21 cellular contexts compared by ENCODE assay signal in genomic region chr13:110519506-110519905, GRCh38. TPM values are rescaled to one million over a fixed set of nuclear protein-coding genes. Genes with fewer than 3 reads are reported as not detected.
DNase-seq lines count a peak whose midpoint lies in the region; ATAC-seq, FAIRE-seq and TF ChIP-seq lines count a peak whose summit lies in the region.
"Had no signal": no experiment of that assay in that cellular context is flagged by ENCODE, and none has a peak within 500 bp of the region (broad histone marks: within the 10 kb centered on the region; RNA-seq: fewer than 3 reads in every experiment).

No MANE protein-coding gene starts in this region.

- TF ChIP-seq CTCF in ascending aorta (IDR thresholded peaks at IDR 0.05) (no peak), kidney (IDR thresholded peaks at IDR 0.05; ENCODE audit: borderline replicate concordance, extremely low read depth, insufficient read depth) (no peak), thyroid gland (IDR thresholded peaks at IDR 0.05) (no peak), gastrocnemius medialis (IDR thresholded peaks at IDR 0.05 in 4 of 5, conservative IDR thresholded peaks at IDR 0.05 in 1 of 5) (no peak), OCI-LY7 (conservative IDR thresholded peaks at IDR 0.05; ENCODE audit: low read length) (no peak)

- peaks cover 0 to 18% (median 8%) of the 10 kb centered on the region in 11 experiments; a peak in 5 of 22 replicates for H3K9me3 ChIP-seq in BLaER1 treated with 17β-estradiol and CSF1 and Interleukin-3, amounts not matched to agents 10 nM and 100 nM (replicated peaks in 1 of 11)
- H3K9me3 ChIP-seq in ascending aorta (no peaks in the 10 kb centered on the region), kidney (ENCODE audit: control insufficient read depth in 1 of 2, low read length in 2 of 2) (no peaks in the 10 kb centered on the region), subcutaneous abdominal adipose tissue (ENCODE audit: control insufficient read depth in 5 of 5, low read length in 5 of 5) (no peaks in the 10 kb centered on the region), thyroid gland (no peaks in the 10 kb centered on the region), gastrocnemius medialis (no peaks in the 10 kb centered on the region), OCI-LY7 (ENCODE audit: low read length) (no peaks in the 10 kb centered on the region)

- H3K4me2 ChIP-seq in BLaER1 treated with 17β-estradiol and CSF1 and Interleukin-3, amounts not matched to agents 10 nM and 100 nM, result peak overlapping the region; percentile 90 to 100 (median 97)
- no peak overlapping the region for H3K4me2 ChIP-seq in OCI-LY7 (ENCODE audit: low read length)

- H3K9me2 ChIP-seq in OCI-LY7 (ENCODE audit: insufficient read depth, low read length), result no peaks in the 10 kb centered on the region

- no peak for ATAC-seq in gastrocnemius medialis
- ATAC-seq: CD8-positive, alpha-beta T cell had no signal

- H3K36me3 ChIP-seq in BLaER1 treated with 17β-estradiol and CSF1 and Interleukin-3, amounts not matched to agents 10 nM and 100 nM, result peaks cover 0 to 80% (median 38%) of the 10 kb centered on the region in 11 experiments; a peak in 20 of 22 replicates
- H3K36me3 ChIP-seq in ascending aorta, result peaks cover 0 to 12% of the 10 kb centered on the region in 2 donors
- H3K36me3 ChIP-seq in kidney (ENCODE audit: control insufficient read depth in 1 of 2, insufficient read depth in 2 of 2, low read length in 2 of 2), result peaks cover 13% of the 10 kb centered on the region in 2 donors
- peaks cover 0 to 40% (median 25%) of the 10 kb centered on the region in 5 donors for H3K36me3 ChIP-seq in subcutaneous abdominal adipose tissue (ENCODE audit: control insufficient read depth in 5 of 5, insufficient read depth in 5 of 5, low read length in 5 of 5)
- H3K36me3 ChIP-seq in thyroid gland, result peaks cover 7% of the 10 kb centered on the region in 2 donors
- no peaks in the 10 kb centered on the region for H3K36me3 ChIP-seq in gastrocnemius medialis
- no peaks in the 10 kb centered on the region for H3K36me3 ChIP-seq in OCI-LY7 (ENCODE audit: insufficient read depth, low read length)

- DNase-seq in ascending aorta (ENCODE audit: low spot score in 2 of 2) (no peak), kidney (peak; percentile 59), thyroid gland (no peak), NCI-H2227 treated with DMSO at 0.1 percent for 48 hours (lab: John Stamatoyannopoulos, UW) (no peak), gastrocnemius medialis (no peak), OCI-LY7 (ENCODE audit: low spot score) (no peak)
- DNase-seq: AML-193; CD8-positive, alpha-beta T cell; DND-41; GDM1; GM23248; HFFc6; NCI-H1436 treated with DMSO at 0.1 percent for 48 hours; NCI-H2081; NCI-H226; NCI-H526 treated with DMSO at 0.1 percent for 48 hours had no signal

- peak overlapping the region; percentile 76 to 90 (median 81) for H3K9ac ChIP-seq in BLaER1 treated with 17β-estradiol and CSF1 and Interleukin-3, amounts not matched to agents 10 nM and 100 nM
- H3K9ac ChIP-seq in kidney (ENCODE audit: low read length in 2 of 2) (no peak overlapping the region), subcutaneous abdominal adipose tissue (ENCODE audit: low read length in 5 of 5) (no peak overlapping the region)
- H3K9ac ChIP-seq: GM23248 had no signal

- TF ChIP-seq POLR2A in thyroid gland (IDR thresholded peaks at IDR 0.05) (no peak), gastrocnemius medialis (IDR thresholded peaks at IDR 0.05) (no peak)

- POLR2A ChIA-PET in OCI-LY7 (lab: Charles Lee), result no interaction called here

- H4K20me1 ChIP-seq in BLaER1 treated with 17β-estradiol and CSF1 and Interleukin-3, amounts not matched to agents 10 nM and 100 nM, result peaks cover 0 to 6% (median 0%) of the 10 kb centered on the region in 11 experiments; a peak in 2 of 22 replicates
- no peaks in the 10 kb centered on the region for H4K20me1 ChIP-seq in OCI-LY7 (ENCODE audit: insufficient read depth, low read length)

- in situ Hi-C loops in gastrocnemius medialis (cut with MboI; ENCODE audit: low sequenced_read_pairs in 4 of 4), result no loop called here

- CTCF ChIA-PET in OCI-LY7 (lab: Charles Lee; ENCODE audit: unreplicated experiment), result no interaction called here

- no TSS peak for BruUV-seq in OCI-LY7 (replicated peaks; lab: Mats Ljungman, UMichigan)

- H3K79me2 ChIP-seq in OCI-LY7 (ENCODE audit: insufficient read depth, low read depth, low read length), result no peaks in the 10 kb centered on the region

- no peak overlapping the region for H2AFZ ChIP-seq in OCI-LY7 (ENCODE audit: low read length)
- H2AFZ ChIP-seq: GM23248 had no signal

- peaks cover 91 to 100% (median 98%) of the 10 kb centered on the region in 10 experiments for H3K4me1 ChIP-seq in BLaER1 treated with 17β-estradiol and CSF1 and Interleukin-3, amounts not matched to agents 10 nM and 100 nM
- peaks cover 30 to 43% of the 10 kb centered on the region in 2 donors for H3K4me1 ChIP-seq in ascending aorta
- peaks cover 12 to 26% of the 10 kb centered on the region in 2 donors for H3K4me1 ChIP-seq in kidney (ENCODE audit: control insufficient read depth in 1 of 2, insufficient read depth in 1 of 2, low read depth in 1 of 2, low read length in 2 of 2)
- peaks cover 10 to 72% (median 51%) of the 10 kb centered on the region in 5 donors for H3K4me1 ChIP-seq in subcutaneous abdominal adipose tissue (ENCODE audit: control insufficient read depth in 5 of 5, insufficient read depth in 5 of 5, low read length in 5 of 5)
- H3K4me1 ChIP-seq in thyroid gland, result peaks cover 38 to 49% of the 10 kb centered on the region in 2 donors
- H3K4me1 ChIP-seq in gastrocnemius medialis, result peaks cover 10 to 19% of the 10 kb centered on the region in 2 donors
- no peaks in the 10 kb centered on the region for H3K4me1 ChIP-seq in OCI-LY7 (ENCODE audit: insufficient read depth, low read length, poor library complexity, severe bottlenecking)

- no peak for FAIRE-seq in kidney (lab: Jason Lieb, UNC)
- FAIRE-seq: GM12892, GM19239, K562 had no signal

- WGBS in thyroid gland, 2 donors, result 92 to 95% methylated on average over 7 of the region's 7 CpGs

- intact Hi-C loops in ascending aorta (cut with DNase I), result no loop called here
- intact Hi-C loops in kidney (cut with DNase I), result no loop called here
- intact Hi-C loops in thyroid gland (cut with DNase I), result no loop called here
- intact Hi-C loops in gastrocnemius medialis (cut with DNase I; ENCODE audit: low total_unique reads), result no loop called here
- intact Hi-C loops in OCI-LY7 (cut with micrococcal nuclease; ENCODE audit: unreplicated experiment), result no loop called here

- peak overlapping the region; percentile 86 to 96 (median 93) for H3K27ac ChIP-seq in BLaER1 treated with 17β-estradiol and CSF1 and Interleukin-3, amounts not matched to agents 10 nM and 100 nM
- H3K27ac ChIP-seq in ascending aorta (peak overlapping the region; percentile 89 to 90), kidney (ENCODE audit: low read depth in 2 of 2, low read length in 2 of 2) (peak overlapping the region; percentile 76 to 79), subcutaneous abdominal adipose tissue (ENCODE audit: low read depth, low read length) (peak overlapping the region; percentile 78), thyroid gland (peak overlapping the region in 1 of 3 donors; percentile 92), gastrocnemius medialis (peak overlapping the region in 2 of 4 donors; percentile 10 to 74), OCI-LY7 (ENCODE audit: low read depth, low read length, poor library complexity, severe bottlenecking) (no peak overlapping the region)
- H3K27ac ChIP-seq: GM23248 had no signal

- H3K4me3 ChIP-seq in BLaER1 treated with 17β-estradiol and CSF1 and Interleukin-3, amounts not matched to agents 10 nM and 100 nM, result peak overlapping the region in 2 of 10 experiments; percentile 12 to 17; a peak in 3 of 20 replicates
- H3K4me3 ChIP-seq in ascending aorta, result no peak overlapping the region
- no peak overlapping the region for H3K4me3 ChIP-seq in kidney (ENCODE audit: low read length in 2 of 2)
- H3K4me3 ChIP-seq in subcutaneous abdominal adipose tissue (ENCODE audit: low read depth in 1 of 5, low read length in 5 of 5), result no peak overlapping the region
- H3K4me3 ChIP-seq in thyroid gland (replicated peaks in 1 of 3), result no peak overlapping the region
- no peak overlapping the region for H3K4me3 ChIP-seq in gastrocnemius medialis
- no peak overlapping the region for H3K4me3 ChIP-seq in OCI-LY7 (ENCODE audit: low read depth, low read length, poor library complexity, severe bottlenecking)
- H3K4me3 ChIP-seq: GM23248, K562 had no signal

- no peaks in the 10 kb centered on the region for H3K27me3 ChIP-seq in BLaER1 treated with 17β-estradiol and CSF1 and Interleukin-3, amounts not matched to agents 10 nM and 100 nM
- H3K27me3 ChIP-seq in ascending aorta, result no peaks in the 10 kb centered on the region
- H3K27me3 ChIP-seq in subcutaneous abdominal adipose tissue (ENCODE audit: control insufficient read depth in 5 of 5, insufficient read depth in 4 of 5, low read length in 5 of 5), result no peaks in the 10 kb centered on the region
- H3K27me3 ChIP-seq in thyroid gland, result no peaks in the 10 kb centered on the region
- no peaks in the 10 kb centered on the region for H3K27me3 ChIP-seq in gastrocnemius medialis

RNA-seq across cellular contexts. Expression of gene RAB20, which starts 42.0 kb away (rescaled TPM):
- 17.7 TPM for total RNA-seq in ascending aorta
- 33.6 TPM for total RNA-seq in kidney
- 47.7 TPM for polyA plus RNA-seq in kidney (ENCODE audit: insufficient read depth, low read depth, low replicate concordance)
- total RNA-seq in thyroid gland, result 10 to 100 TPM; 21.0 to 60.5 (median 43.5) TPM
- total RNA-seq in gastrocnemius medialis, result 1 to 10 TPM in 2 of 4 donors, under 1 TPM in 2; 0.31 to 9.1 (median 2.0) TPM
- total RNA-seq in OCI-LY7 (2014; rRNA removed; shearing (Covaris generic)), result not detected in 2 replicates
- total RNA-seq in OCI-LY7 (2022), result not detected in 2 replicates

Comparison
In these comparisons a context has a peak if more than half of its experiments do, and no peak if none do; other contexts are left out.
1. H3K9ac ChIP-seq: peak in BLaER1 treated with 17β-estradiol and CSF1 and Interleukin-3, amounts not matched to agents 10 nM and 100 nM (11 of 11); none in kidney (0 of 2) and subcutaneous abdominal adipose tissue (0 of 5).